Comparison of ENCODE assay signal across 18 cellular contexts in genomic region chr1:200954434-200954833, GRCh38. TPM values are rescaled to one million over a fixed set of nuclear protein-coding genes. Genes with fewer than 3 reads are reported as not detected.
DNase-seq lines count a peak whose midpoint lies in the region; ATAC-seq, FAIRE-seq and TF ChIP-seq lines count a peak whose summit lies in the region.
"Had no signal": no experiment of that assay in that cellular context is flagged by ENCODE, and none has a peak within 500 bp of the region (broad histone marks: within the 10 kb centered on the region; RNA-seq: fewer than 3 reads in every experiment).

No MANE protein-coding gene starts in this region.

- TF ChIP-seq POLR2A in HepG2 (IDR thresholded peaks at IDR 0.05; ENCODE audit: insufficient read depth in 1 of 2, low read depth in 2 of 2, low read length in 2 of 2) = no peak
- TF ChIP-seq POLR2A in right lobe of liver (IDR thresholded peaks at IDR 0.05) = no peak
- no peak for TF ChIP-seq POLR2A in body of pancreas (IDR thresholded peaks at IDR 0.05)

- no peak overlapping the region for H2AFZ ChIP-seq in HepG2 (ENCODE audit: low read length)
- H2AFZ ChIP-seq: GM23248 had no signal

- POLR2A ChIA-PET in HepG2 (lab: Yijun Ruan, JAX) = no interaction called here

- H3K4me3 ChIP-seq in HepG2 (replicated peaks in 1 of 3; ENCODE audit: insufficient read depth in 1 of 3, low read depth in 2 of 3, low read length in 3 of 3) (no peak overlapping the region), right lobe of liver (no peak overlapping the region), body of pancreas (no peak overlapping the region)
- H3K4me3 ChIP-seq: GM23248 had no signal

- WGBS in HepG2 (ENCODE audit: low lambda C conversion rate) = 56% methylated on average over 3 of the region's 3 CpGs
- WGBS in right lobe of liver (ENCODE audit: insufficient coverage, low coverage, low lambda C conversion rate, missing lambda C conversion rate) = 72% methylated on average over 2 of the region's 3 CpGs
- WGBS in body of pancreas, 2 donors = 41 to 59% methylated on average over 3 of the region's 3 CpGs

- no peak overlapping the region for H3K27ac ChIP-seq in HepG2 (ENCODE audit: extremely low read length, insufficient read depth, low read length)
- H3K27ac ChIP-seq in right lobe of liver = no peak overlapping the region
- no peak overlapping the region for H3K27ac ChIP-seq in body of pancreas
- H3K27ac ChIP-seq: GM23248 had no signal

- H3K4me1 ChIP-seq in HepG2 (ENCODE audit: insufficient read depth, low read length) (no peaks in the 10 kb centered on the region), right lobe of liver (no peaks in the 10 kb centered on the region), body of pancreas (peaks cover 6% of the 10 kb centered on the region)

- BruUV-seq in HepG2 (replicated peaks; lab: Mats Ljungman, UMichigan) = no TSS peak

- no peak for FAIRE-seq in HepG2 (lab: Jason Lieb, UNC)
- FAIRE-seq: GM12892, H1 had no signal

- no peak for ATAC-seq in HepG2
- no peak for ATAC-seq in right lobe of liver
- ATAC-seq in body of pancreas = peak; percentile 70
- no peak for ATAC-seq in GM19397 (IDR thresholded peaks at IDR 0.05; ENCODE audit: unreplicated experiment)

- no peaks in the 10 kb centered on the region for H4K20me1 ChIP-seq in HepG2 (ENCODE audit: insufficient read depth, low read length)

- no peak overlapping the region for H3K9ac ChIP-seq in HepG2 (ENCODE audit: insufficient read depth, low read depth, low read length)
- H3K9ac ChIP-seq: GM23248 had no signal

- TF ChIP-seq EP300 in HepG2 (IDR thresholded peaks at IDR 0.05; ENCODE audit: low read depth in 2 of 2, low read length in 2 of 2) (no peak), HepG2 (CRISPR knock-in tag; IDR thresholded peaks at IDR 0.05; ENCODE audit: borderline replicate concordance) (no peak)

- in situ Hi-C loops in HepG2 (cut with HindIII; ENCODE audit: extremely low pct_ligation_motif_present, low pct_unique_long_range_greater_than_20kb) = no loop called here

- no peak overlapping the region for H3K4me2 ChIP-seq in HepG2 (ENCODE audit: low read depth, low read length)

- no peaks in the 10 kb centered on the region for H3K79me2 ChIP-seq in HepG2 (ENCODE audit: insufficient read depth, low read length)

- intact Hi-C loops in HepG2 (cut with micrococcal nuclease; ENCODE audit: unreplicated experiment) = no loop called here
- intact Hi-C loops in right lobe of liver (cut with DNase I) = no loop called here
- intact Hi-C loops in body of pancreas (cut with DNase I) = no loop called here

- H3K9me3 ChIP-seq in HepG2 (ENCODE audit: low read length) = no peaks in the 10 kb centered on the region
- H3K9me3 ChIP-seq in right lobe of liver = no peaks in the 10 kb centered on the region
- H3K9me3 ChIP-seq in body of pancreas = no peaks in the 10 kb centered on the region

- no peak for TF ChIP-seq RAD21 in HepG2 (CRISPR knock-in tag; IDR thresholded peaks at IDR 0.05)

- no peak for DNase-seq in HepG2 (ENCODE audit: low spot score)
- no peak for DNase-seq in right lobe of liver
- DNase-seq in body of pancreas = peak in 3 of 4 donors; percentile 36 to 60 (median 44)
- DNase-seq in mesenteric fat pad (ENCODE audit: low spot score) = peak; percentile 9
- no peak for DNase-seq in activated CD8-positive, alpha-beta memory T cell treated with anti-CD3 and anti-CD28 coated beads for 24 hours
- DNase-seq: C1 segment of cervical spinal cord; Calu3; CD4-positive, alpha-beta memory T cell; COR-L47; DMS53; DMS79 treated with DMSO at 0.1 percent for 48 hours; GF-D8; GM23248; H7; HCEC 1CT had no signal

- peaks cover 0 to 9% of the 10 kb centered on the region in 2 experiments; a peak in 1 of 5 replicates for H3K27me3 ChIP-seq in HepG2 (ENCODE audit: control insufficient read depth in 1 of 2, insufficient read depth in 2 of 2, low read length in 2 of 2)
- no peaks in the 10 kb centered on the region for H3K27me3 ChIP-seq in right lobe of liver
- no peaks in the 10 kb centered on the region for H3K27me3 ChIP-seq in body of pancreas

- CTCF ChIA-PET in HepG2 (lab: Yijun Ruan, JAX; ENCODE audit: low intra/inter-chr PET ratio, low total read pairs) = no interaction called here

- TF ChIP-seq CTCF in HepG2 (CRISPR knock-in tag; IDR thresholded peaks at IDR 0.05) (no peak), right lobe of liver (IDR thresholded peaks at IDR 0.05) (no peak), body of pancreas (IDR thresholded peaks at IDR 0.05) (no peak)

- H3K36me3 ChIP-seq in HepG2 (replicated peaks in 1 of 2; ENCODE audit: control insufficient read depth in 1 of 2, insufficient read depth in 2 of 2, low read length in 2 of 2) (no peaks in the 10 kb centered on the region), right lobe of liver (no peaks in the 10 kb centered on the region), body of pancreas (replicated peaks in 1 of 2; ENCODE audit: insufficient read depth in 1 of 2, low read depth in 2 of 2) (no peaks in the 10 kb centered on the region)

TF ChIP-seq in HepG2, 621 proteins besides CTCF, POLR2A, EP300 and RAD21:
- TF ChIP-seq, protein P1, sequence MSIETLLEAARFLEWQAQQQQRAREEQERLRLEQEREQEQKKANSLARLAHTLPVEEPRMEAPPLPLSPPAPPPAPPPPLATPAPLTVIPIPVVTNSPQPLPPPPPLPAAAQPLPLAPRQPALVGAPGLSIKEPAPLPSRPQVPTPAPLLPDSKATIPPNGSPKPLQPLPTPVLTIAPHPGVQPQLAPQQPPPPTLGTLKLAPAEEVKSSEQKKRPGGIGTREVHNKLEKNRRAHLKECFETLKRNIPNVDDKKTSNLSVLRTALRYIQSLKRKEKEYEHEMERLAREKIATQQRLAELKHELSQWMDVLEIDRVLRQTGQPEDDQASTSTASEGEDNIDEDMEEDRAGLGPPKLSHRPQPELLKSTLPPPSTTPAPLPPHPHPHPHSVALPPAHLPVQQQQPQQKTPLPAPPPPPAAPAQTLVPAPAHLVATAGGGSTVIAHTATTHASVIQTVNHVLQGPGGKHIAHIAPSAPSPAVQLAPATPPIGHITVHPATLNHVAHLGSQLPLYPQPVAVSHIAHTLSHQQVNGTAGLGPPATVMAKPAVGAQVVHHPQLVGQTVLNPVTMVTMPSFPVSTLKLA (IDR thresholded peaks at IDR 0.05) = peak; percentile 72
- TF ChIP-seq ZNF138 (CRISPR knock-in tag; IDR thresholded peaks at IDR 0.05; ENCODE audit: low read depth) = no peak

RNA-seq across cellular contexts. Expression of gene INAVA, which starts 59.7 kb away (rescaled TPM):
- total RNA-seq in HepG2 (2016; rRNA removed; fragmentation: Illumina TruSeq; extraction: Trizol) = 11.7 and 13.5 TPM in 2 replicates
- total RNA-seq in HepG2 (2016; cell fraction: cytosol; rRNA removed; fragmentation: Illumina TruSeq; extraction: Trizol; ENCODE audit: low read depth) = 3.1 and 3.9 TPM in 2 replicates
- total RNA-seq in HepG2 (2016; cell fraction: insoluble cytoplasmic fraction; rRNA removed; fragmentation: Illumina TruSeq; extraction: Trizol) = 10.6 and 11.8 TPM in 2 replicates
- 8.9 and 10.3 TPM in 2 replicates for total RNA-seq in HepG2 (2016; cell fraction: membrane; rRNA removed; fragmentation: Illumina TruSeq; extraction: Trizol)
- total RNA-seq in HepG2 (2016; cell fraction: nucleus; rRNA removed; fragmentation: Illumina TruSeq; extraction: Trizol) = 11.6 and 14.2 TPM in 2 replicates
- polyA plus RNA-seq in HepG2 (2011; rRNA removed) = 6.0 and 6.4 TPM in 2 replicates
- polyA plus RNA-seq in HepG2 (2011; cell fraction: cytosol; rRNA removed) = 3.9 and 5.0 TPM in 2 replicates
- 18.1 and 23.0 TPM in 2 replicates for polyA plus RNA-seq in HepG2 (2011; cell fraction: nucleus; rRNA removed)
- polyA plus RNA-seq in HepG2 (2012) = 3.4 and 3.6 TPM in 2 replicates
- 1.4 and 1.5 TPM in 2 replicates for polyA plus RNA-seq in HepG2 (2016; cell fraction: cytosol; fragmentation: Illumina TruSeq; extraction: Trizol; ENCODE audit: low read depth)
- 10.3 and 14.8 TPM in 2 replicates for polyA plus RNA-seq in HepG2 (2016; cell fraction: insoluble cytoplasmic fraction; fragmentation: Illumina TruSeq; extraction: Trizol; ENCODE audit: low read depth)
- 4.6 and 5.4 TPM in 2 replicates for polyA plus RNA-seq in HepG2 (2016; cell fraction: membrane; fragmentation: Illumina TruSeq; extraction: Trizol; ENCODE audit: low read depth)
- polyA plus RNA-seq in HepG2 (2016; cell fraction: nucleus; fragmentation: Illumina TruSeq; extraction: Trizol; ENCODE audit: insufficient read depth, low read depth) = 28.3 and 29.7 TPM in 2 replicates
- polyA minus RNA-seq in HepG2 (2011; rRNA and poly(A)+ RNA removed; ENCODE audit: low replicate concordance) = 0.42 and 11.2 TPM in 2 replicates
- 4.3 and 7.2 TPM in 2 replicates for polyA minus RNA-seq in HepG2 (2011; cell fraction: cytosol; rRNA and poly(A)+ RNA removed)
- polyA minus RNA-seq in HepG2 (2011; cell fraction: nucleus; rRNA and poly(A)+ RNA removed) = 6.0 and 7.9 TPM in 2 replicates
- total RNA-seq in right lobe of liver = under 1 TPM; 0.29 to 0.55 (median 0.41) TPM
- 10 to 100 TPM; 22.1 to 30.7 TPM for total RNA-seq in body of pancreas
- total RNA-seq in mesenteric fat pad = 0.16 TPM
- total RNA-seq: GM23248 had no signal
- polyA plus RNA-seq: GM23248 had no signal

Comparison
In these comparisons a context has a peak if more than half of its experiments do, and no peak if none do; other contexts are left out.
1. DNase-seq: peak in body of pancreas (3 of 4) and mesenteric fat pad (single experiment); none in HepG2 (single experiment), right lobe of liver (0 of 3) and activated CD8-positive, alpha-beta memory T cell treated with anti-CD3 and anti-CD28 coated beads for 24 hours (single experiment).